In the genomic region with DNA sequence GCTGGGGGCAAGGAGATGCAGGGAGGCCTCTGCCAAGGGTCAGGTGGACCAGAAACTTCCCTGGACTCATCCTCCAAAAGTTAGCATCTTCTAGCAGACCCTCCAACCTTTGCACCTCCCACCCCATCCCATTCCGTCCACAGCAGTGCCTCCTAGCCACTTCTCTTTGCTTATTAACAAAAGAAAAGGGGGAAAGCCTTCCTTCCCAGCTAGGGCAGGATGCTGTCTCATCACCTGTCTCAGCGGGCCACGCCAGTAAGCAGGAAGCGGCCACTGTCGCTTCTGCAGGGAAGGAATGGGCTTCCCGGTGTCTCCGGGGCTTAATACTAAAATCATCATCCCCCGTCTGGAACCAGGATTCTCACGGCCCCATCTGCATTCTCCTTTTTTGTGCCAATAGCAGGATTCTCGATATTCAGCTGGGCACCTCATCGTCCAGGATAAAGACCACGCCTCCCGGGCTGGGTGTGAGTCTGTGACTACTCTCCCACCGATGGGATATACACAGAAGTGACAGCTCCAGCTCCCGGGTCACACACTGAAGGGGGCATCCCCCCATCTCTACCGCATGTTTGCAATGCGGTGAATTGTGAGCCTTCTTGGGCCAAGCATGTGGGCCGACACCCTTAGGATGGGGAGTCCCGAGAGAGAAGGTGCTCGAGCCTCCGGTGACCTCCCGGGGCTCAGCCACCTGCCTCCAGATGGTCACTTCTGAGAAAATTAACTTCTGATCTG, we compare ENCODE assay signal across 24 cellular contexts. TPM values are rescaled to one million over a fixed set of nuclear protein-coding genes. Genes with fewer than 3 reads are reported as not detected.
A peak's percentile ranks its signal among the peaks of the same experiment; 100 is the strongest.
DNase-seq lines count a peak whose midpoint lies in the region; ATAC-seq and TF ChIP-seq lines count a peak whose summit lies in the region.
"Had no signal": no experiment of that assay in that cellular context is flagged by ENCODE, and none has a peak within 500 bp of the region (broad histone marks: within the 10 kb centered on the region; RNA-seq: fewer than 3 reads in every experiment).

No MANE protein-coding gene starts in this region.

- H3K27ac ChIP-seq in Peyer's patch: no peak overlapping the region
- H3K27ac ChIP-seq: ascending aorta, parathyroid adenoma, SK-N-MC had no signal

- peak; percentile 35 for DNase-seq in activated CD8-positive, alpha-beta memory T cell treated with anti-CD3 and anti-CD28 coated beads, Interleukin-2, amount 50 U/mL, for 48 hours
- DNase-seq in activated CD8-positive, alpha-beta memory T cell treated with anti-CD3 and anti-CD28 coated beads, Interleukin-2, amount 50 U/mL, for 4 hours: no peak
- DNase-seq in Peyer's patch (peak; percentile 12 to 33 (median 13)), left lobe of liver (ENCODE audit: low spot score) (peak; percentile 22), COLO829 (ENCODE audit: low spot score) (no peak)
- peak; percentile 14 for DNase-seq in stimulated activated CD8-positive, alpha-beta memory T cell treated with anti-CD3 and anti-CD28 coated beads, Interleukin-4, amount 100 ng/mL, for 48 hours
- no peak for DNase-seq in effector CD8-positive, alpha-beta T cell (lab: John Stamatoyannopoulos, UW)
- DNase-seq: activated CD4-positive, alpha-beta T cell treated with anti-CD3 and anti-CD28 coated beads for 48 hours; CD4-positive, CD25-positive, alpha-beta regulatory T cell; DND-41; foreskin fibroblast; Kasumi-1; NCI-H1105; NCI-H526 treated with DMSO at 0.1 percent for 48 hours; OCI-M1; T1000; trophoblast cell had no signal

- H3K27me3 ChIP-seq in Peyer's patch: no peaks in the 10 kb centered on the region
- H3K27me3 ChIP-seq: ascending aorta had no signal

- ATAC-seq in left lobe of liver (no peak), GM21529 (IDR thresholded peaks at IDR 0.05; ENCODE audit: unreplicated experiment) (no peak)
- ATAC-seq: A549; left colon; stimulated activated effector memory CD8-positive, alpha-beta T cell treated with anti-CD3 and anti-CD28 coated beads, Interleukin-12 subunit alpha, Interleukin-12 subunit beta, amount 100 ng/mL, for 72 hours had no signal

- no peak for TF ChIP-seq POLR2A in Peyer's patch (IDR thresholded peaks at IDR 0.05)

- no peak for TF ChIP-seq CTCF in Peyer's patch (IDR thresholded peaks at IDR 0.05)

- H3K36me3 ChIP-seq in Peyer's patch: no peaks in the 10 kb centered on the region
- H3K36me3 ChIP-seq: ascending aorta had no signal

- H3K4me1 ChIP-seq in Peyer's patch: no peaks in the 10 kb centered on the region
- H3K4me1 ChIP-seq: ascending aorta, parathyroid adenoma had no signal

- H3K9me3 ChIP-seq in Peyer's patch: no peaks in the 10 kb centered on the region
- H3K9me3 ChIP-seq: A549, ascending aorta had no signal

- no peak overlapping the region for H3K4me3 ChIP-seq in Peyer's patch
- H3K4me3 ChIP-seq: A549, ascending aorta, SK-N-MC had no signal

RNA-seq across cellular contexts. Expression of a gene that starts 15.5 kb away (rescaled TPM):
- under 1 TPM in 1 of 4 donors, not detected in 3; 0.40 TPM for total RNA-seq in Peyer's patch
- total RNA-seq in left lobe of liver: not detected
- total RNA-seq: ascending aorta; CD4-positive, CD25-positive, alpha-beta regulatory T cell had no signal

Comparison
In these comparisons a context has a peak if more than half of its experiments do, and no peak if none do; other contexts are left out.
1. DNase-seq: peak in activated CD8-positive, alpha-beta memory T cell treated with anti-CD3 and anti-CD28 coated beads, Interleukin-2, amount 50 U/mL, for 48 hours (single experiment), Peyer's patch (3 of 3), left lobe of liver (single experiment) and stimulated activated CD8-positive, alpha-beta memory T cell treated with anti-CD3 and anti-CD28 coated beads, Interleukin-4, amount 100 ng/mL, for 48 hours (single experiment); none in activated CD8-positive, alpha-beta memory T cell treated with anti-CD3 and anti-CD28 coated beads, Interleukin-2, amount 50 U/mL, for 4 hours (single experiment), COLO829 (single experiment) and effector CD8-positive, alpha-beta T cell (single experiment).